Comparison of ENCODE assay signal across 8 cellular contexts in genomic region chr1:154870117-154870571, GRCh38. TPM values are rescaled to one million over a fixed set of nuclear protein-coding genes. Genes with fewer than 3 reads are reported as not detected.
DNase-seq lines count a peak whose midpoint lies in the region; ATAC-seq, FAIRE-seq and TF ChIP-seq lines count a peak whose summit lies in the region.

Gene KCNN3 (minus strand): TSS chr1:154870281. CDS start chr1:154869964, 317 bp downstream.

- TF ChIP-seq POLR2A in H1 (IDR thresholded peaks at IDR 0.05; ENCODE audit: control extremely low read depth in 1 of 2, low read depth in 2 of 2, low read length in 2 of 2), result peak in 1 of 2 experiments; percentile 79; a peak in 2 of 3 replicates

- no peak within 1 kb of the TSS for H3K4me3 Mint-ChIP-seq in activated CD8-positive, alpha-beta T cell treated with anti-CD3 and anti-CD28 coated beads, Interleukin-2, amount 10 ng/mL, durations not matched to agents 7 days and 5 days
- H3K4me3 Mint-ChIP-seq in memory B cell, result peak within 1 kb of the TSS; percentile 64

- no peak within 1 kb of the TSS for H3K27ac Mint-ChIP-seq in activated CD8-positive, alpha-beta T cell treated with anti-CD3 and anti-CD28 coated beads, Interleukin-2, amount 10 ng/mL, durations not matched to agents 7 days and 5 days
- no peak within 1 kb of the TSS for H3K27ac Mint-ChIP-seq in memory B cell

- no peaks in the 10 kb centered on the region for H3K79me2 ChIP-seq in H1 (ENCODE audit: control insufficient read depth in 1 of 2, insufficient read depth in 2 of 2, low read length in 2 of 2)

- H4K20me1 ChIP-seq in H1 (replicated peaks in 1 of 2; ENCODE audit: control insufficient read depth in 1 of 2, insufficient read depth in 2 of 2, low read length in 2 of 2), result no peaks in the 10 kb centered on the region

- no peak within 1 kb of the TSS for H4K5ac ChIP-seq in H1 (ENCODE audit: insufficient read length, low read depth, low read length)

- peaks cover 3% of the 10 kb centered on the region; the same call in 1 of the 2 replicates for H3K23me2 ChIP-seq in H1 (ENCODE audit: low read depth, low read length)

- peak; percentile 92 for FAIRE-seq in H1 (lab: Jason Lieb, UNC)

- H3K4me2 ChIP-seq in H1 (ENCODE audit: insufficient read depth in 1 of 2, low read depth in 2 of 2, low read length in 2 of 2), result peak within 1 kb of the TSS; percentile 49 to 82

- H2BK5ac ChIP-seq in H1 (ENCODE audit: low read depth, low read length), result no peak within 1 kb of the TSS; the same call in 1 of the 2 replicates

- no peak for TF ChIP-seq EP300 in H1 (IDR thresholded peaks at IDR 0.05; ENCODE audit: borderline replicate concordance in 1 of 2, low read depth in 2 of 2, low read length in 2 of 2)

- H2AK5ac ChIP-seq in H1 (ENCODE audit: low read depth, low read length), result no peak within 1 kb of the TSS

- DNase-seq in C1 segment of cervical spinal cord (lab: John Stamatoyannopoulos, UW) (peak in 13 of 14 donors; percentile 53 to 93 (median 84)), NCI-H748 (lab: John Stamatoyannopoulos, UW; ENCODE audit: unreplicated experiment) (peak; percentile 96), H1 (ENCODE audit: low read depth in 1 of 2, low spot score in 2 of 2) (peak; percentile 84 to 99), memory B cell (ENCODE audit: low spot score in 2 of 2) (peak; percentile 89 to 90)
- peak; percentile 79 for DNase-seq in activated CD8-positive, alpha-beta T cell treated with anti-CD3 and anti-CD28 coated beads, Interleukin-2, amount 10 ng/mL, durations not matched to agents 7 days and 5 days
- DNase-seq in stimulated activated CD8-positive, alpha-beta memory T cell treated with anti-CD3 and anti-CD28 coated beads, Interleukin-12 subunit alpha, Interleukin-12 subunit beta, amount 100 ng/mL, for 24 hours (ENCODE audit: extremely low read depth), result peak; percentile 34

- H3K56ac ChIP-seq in H1 (replicated peaks; ENCODE audit: insufficient read length, low read depth, low read length), result no peak within 1 kb of the TSS

- H3K9me3 ChIP-seq in H1 (ENCODE audit: insufficient read depth in 2 of 2, low read depth in 1 of 2, low read length in 1 of 2), result no peaks in the 10 kb centered on the region

- TF ChIP-seq RAD21 in H1 (IDR thresholded peaks at IDR 0.05 in 1 of 2, conservative IDR thresholded peaks at IDR 0.05 in 1 of 2; ENCODE audit: low read depth in 2 of 2, low read length in 2 of 2), result no peak

- TF ChIP-seq CTCF in H1 (IDR thresholded peaks at IDR 0.05; ENCODE audit: control extremely low read depth in 1 of 3, insufficient read depth in 1 of 3, low read depth in 1 of 3, low read length in 3 of 3), result no peak

- peak within 1 kb of the TSS; percentile 60; the same call in 1 of the 2 replicates for H2BK12ac ChIP-seq in H1 (ENCODE audit: low read depth, low read length)

- H3K4me1 Mint-ChIP-seq in activated CD8-positive, alpha-beta T cell treated with anti-CD3 and anti-CD28 coated beads, Interleukin-2, amount 10 ng/mL, durations not matched to agents 7 days and 5 days (ENCODE audit: low read depth), result peaks cover 25% of the 10 kb centered on the region
- H3K4me1 Mint-ChIP-seq in memory B cell, result peaks cover 41% of the 10 kb centered on the region

- POLR2A ChIA-PET in activated CD8-positive, alpha-beta T cell treated with anti-CD3 and anti-CD28 coated beads, Interleukin-2, amount 10 ng/mL, durations not matched to agents 7 days and 5 days (lab: Charles Lee), result no interaction called here
- POLR2A ChIA-PET in H1 (lab: Charles Lee; ENCODE audit: partially characterized antibody), result interaction anchor here (0.7 kb wide), 1 partner anchor 211 kb away, joined by 3 read pairs; no protein-coding TSS in a partner anchor

- no peak within 1 kb of the TSS for H3K4ac ChIP-seq in H1 (replicated peaks; ENCODE audit: insufficient read length, low read depth, low read length)

- no peaks in the 10 kb centered on the region for H3K36me3 Mint-ChIP-seq in activated CD8-positive, alpha-beta T cell treated with anti-CD3 and anti-CD28 coated beads, Interleukin-2, amount 10 ng/mL, durations not matched to agents 7 days and 5 days (ENCODE audit: low read depth)
- no peaks in the 10 kb centered on the region for H3K36me3 Mint-ChIP-seq in memory B cell

- H3K18ac ChIP-seq in H1 (ENCODE audit: extremely low read depth, low read length), result peak within 1 kb of the TSS; percentile 68

- no peak within 1 kb of the TSS for H3K27ac ChIP-seq in H1 (ENCODE audit: low read depth, low read length)

- CTCF ChIA-PET in activated CD8-positive, alpha-beta T cell treated with anti-CD3 and anti-CD28 coated beads, Interleukin-2, amount 10 ng/mL, durations not matched to agents 7 days and 5 days (lab: Charles Lee), result interaction anchor here (0.7 to 2.1 kb wide), 4 partner anchors 8 to 310 kb away, joined by 3 to 9 read pairs (median 6); no protein-coding TSS in a partner anchor
- CTCF ChIA-PET in H1 (lab: Charles Lee; ENCODE audit: partially characterized antibody), result interaction anchor here (1.2 to 6.3 kb wide), 9 partner anchors 9 to 201 kb away, joined by 3 to 80 read pairs (median 7); no protein-coding TSS in a partner anchor

- H3K9ac ChIP-seq in H1 (replicated peaks in 1 of 4; ENCODE audit: extremely low read depth in 1 of 4, low read depth in 3 of 4, low read length in 3 of 4), result peak within 1 kb of the TSS in 2 of 4 experiments; percentile 13 to 19; a peak in 1 of 7 replicates

- H2BK120ac ChIP-seq in H1 (replicated peaks; ENCODE audit: low read depth, low read length), result no peak within 1 kb of the TSS

- no peak within 1 kb of the TSS for H2BK20ac ChIP-seq in H1 (ENCODE audit: low read length)

- no peak within 1 kb of the TSS for H3K23ac ChIP-seq in H1 (ENCODE audit: insufficient read length)

- H3K79me1 ChIP-seq in H1 (ENCODE audit: low read depth, low read length), result no peaks in the 10 kb centered on the region

- H3K36me3 ChIP-seq in H1 (ENCODE audit: control insufficient read depth in 2 of 4, insufficient read depth in 4 of 4, low read length in 3 of 4), result no peaks in the 10 kb centered on the region

- H3K9me3 Mint-ChIP-seq in activated CD8-positive, alpha-beta T cell treated with anti-CD3 and anti-CD28 coated beads, Interleukin-2, amount 10 ng/mL, durations not matched to agents 7 days and 5 days (ENCODE audit: insufficient read depth), result no peaks in the 10 kb centered on the region
- H3K9me3 Mint-ChIP-seq in memory B cell, result no peaks in the 10 kb centered on the region

- peak within 1 kb of the TSS; percentile 10 to 58 (median 38); a peak in 7 of 8 replicates for H3K4me3 ChIP-seq in H1 (ENCODE audit: extremely low read depth in 1 of 4, insufficient read depth in 2 of 4, low read depth in 3 of 4, low read length in 4 of 4)

- no peak within 1 kb of the TSS; the same call in 1 of the 2 replicates for H2AFZ ChIP-seq in H1 (ENCODE audit: low read length)

- H2BK15ac ChIP-seq in H1 (ENCODE audit: low read length), result no peak within 1 kb of the TSS

- H3K27me3 Mint-ChIP-seq in activated CD8-positive, alpha-beta T cell treated with anti-CD3 and anti-CD28 coated beads, Interleukin-2, amount 10 ng/mL, durations not matched to agents 7 days and 5 days (ENCODE audit: low read depth), result peaks cover 29% of the 10 kb centered on the region
- H3K27me3 Mint-ChIP-seq in memory B cell, result peaks cover 26% of the 10 kb centered on the region

- peaks cover 0 to 10% (median 7%) of the 10 kb centered on the region in 4 experiments; a peak in 3 of 7 replicates for H3K27me3 ChIP-seq in H1 (replicated peaks in 1 of 4; ENCODE audit: control insufficient read depth in 3 of 4, extremely low read depth in 1 of 4, insufficient read depth in 3 of 4, low read length in 3 of 4)

- peak within 1 kb of the TSS; percentile 69 for H4K91ac ChIP-seq in H1 (replicated peaks; ENCODE audit: insufficient read length, low read length)

- WGBS in H1 (ENCODE audit: extremely low coverage in 1 of 2, insufficient coverage in 1 of 2, insufficient read length in 1 of 2, insufficient replicate concordance in 2 of 2, low coverage in 1 of 2, low lambda C conversion rate in 2 of 2, missing lambda C conversion rate in 1 of 2), 2 experiments, result 2% methylated on average over 16 of the region's 17 CpGs; no CpG with 5 or more reads in 1 of the 2 experiments

- H3K4me1 ChIP-seq in H1 (replicated peaks in 1 of 4; ENCODE audit: control insufficient read depth in 3 of 4, insufficient read depth in 4 of 4, low read length in 3 of 4), result peaks cover 13 to 51% (median 21%) of the 10 kb centered on the region in 4 experiments; a peak in 6 of 7 replicates

- no peak within 1 kb of the TSS; the same call in 1 of the 2 replicates for H4K8ac ChIP-seq in H1 (ENCODE audit: extremely low read depth, insufficient read depth, low read length)

- no peak within 1 kb of the TSS for H3K14ac ChIP-seq in H1 (ENCODE audit: insufficient read length)

- ATAC-seq in GM19395 (IDR thresholded peaks at IDR 0.05; ENCODE audit: unreplicated experiment), result peak; percentile 83
- peak; percentile 90 for ATAC-seq in HG03520 (IDR thresholded peaks at IDR 0.05; ENCODE audit: unreplicated experiment)
- ATAC-seq in activated CD8-positive, alpha-beta T cell treated with anti-CD3 and anti-CD28 coated beads, Interleukin-2, amount 10 ng/mL, durations not matched to agents 7 days and 5 days, result peak; percentile 96
- ATAC-seq in memory B cell (ENCODE audit: low read depth), result peak; percentile 99

TF ChIP-seq in H1, 55 proteins besides CTCF, POLR2A, EP300 and RAD21 (continues in another document):
- TF ChIP-seq CEBPB (IDR thresholded peaks at IDR 0.05; ENCODE audit: low read depth, low read length), result no peak
- TF ChIP-seq CTBP2 (IDR thresholded peaks at IDR 0.05; ENCODE audit: borderline replicate concordance, insufficient read depth, insufficient read length, low read length), result no peak
- no peak for TF ChIP-seq KDM1A (IDR thresholded peaks at IDR 0.05; ENCODE audit: borderline replicate concordance, low read length)
- TF ChIP-seq FOSL1 (IDR thresholded peaks at IDR 0.05; ENCODE audit: insufficient read depth, low read depth, low read length), result no peak
- TF ChIP-seq CBX8 (IDR thresholded peaks at IDR 0.05; ENCODE audit: borderline replicate concordance, low read depth, low read length), result no peak
- TF ChIP-seq RFX5 (IDR thresholded peaks at IDR 0.05; ENCODE audit: borderline replicate concordance, low read depth, low read length), result no peak
- no peak for TF ChIP-seq BRCA1 (IDR thresholded peaks at IDR 0.05; ENCODE audit: low read depth, low read length)

RNA-seq across cellular contexts. Expression of gene KCNN3, which starts in this region (rescaled TPM):
- total RNA-seq in activated CD8-positive, alpha-beta T cell treated with anti-CD3 and anti-CD28 coated beads, Interleukin-2, amount 10 ng/mL, durations not matched to agents 7 days and 5 days, result not detected
- 2.8 and 3.0 TPM in 2 replicates for total RNA-seq in H1 (2021; fragmentation: NEBNext Ultra II Directional; extraction: Animal tissue kit (Norgen Biotek cat#: 25700))
- 3.7 and 4.5 TPM in 2 replicates for polyA plus RNA-seq in H1 (2011; rRNA removed)
- 2.1 TPM for polyA plus RNA-seq in H1 (2011; cell fraction: cytosol; rRNA removed)
- 5.4 TPM for polyA plus RNA-seq in H1 (2011; cell fraction: nucleus; rRNA removed)
- polyA plus RNA-seq in H1 (2012, experiment 1 of 2), result 2.8 to 4.4 TPM (median 3.5 TPM) in 4 replicates
- 1.6 TPM for polyA plus RNA-seq in H1 (2012, experiment 2 of 2)
- 1.7 TPM for polyA plus RNA-seq in H1 (2013, experiment 1 of 2)
- 1.9 TPM for polyA plus RNA-seq in H1 (2013, experiment 2 of 2)
- polyA minus RNA-seq in H1 (2011; rRNA and poly(A)+ RNA removed), result 5.4 and 9.2 TPM in 2 replicates
- polyA minus RNA-seq in H1 (2011; cell fraction: cytosol; rRNA and poly(A)+ RNA removed), result 3.9 TPM
- 4.1 TPM for polyA minus RNA-seq in H1 (2011; cell fraction: nucleus; rRNA and poly(A)+ RNA removed)

Comparison
In these comparisons a context has a peak if more than half of its experiments do, and no peak if none do; other contexts are left out.
1. Peak in DNase-seq and ATAC-seq in activated CD8-positive, alpha-beta T cell treated with anti-CD3 and anti-CD28 coated beads, Interleukin-2, amount 10 ng/mL, durations not matched to agents 7 days and 5 days; RNA of the gene not detected or under 1 TPM.
2. DNase-seq: peak in every context shown above with its lines; median percentile 96 in NCI-H748; 92 in H1; 90 in memory B cell; 84 in C1 segment of cervical spinal cord; 79 in activated CD8-positive, alpha-beta T cell treated with anti-CD3 and anti-CD28 coated beads, Interleukin-2, amount 10 ng/mL, durations not matched to agents 7 days and 5 days; 34 in stimulated activated CD8-positive, alpha-beta memory T cell treated with anti-CD3 and anti-CD28 coated beads, Interleukin-12 subunit alpha, Interleukin-12 subunit beta, amount 100 ng/mL, for 24 hours.